In genomic region chr6:118318648-118319047, GRCh38 we compare ENCODE assay signal across 27 cellular contexts.
DNase-seq lines count a peak whose midpoint lies in the region; FAIRE-seq and TF ChIP-seq lines count a peak whose summit lies in the region.
"Had no signal": no experiment of that assay in that cellular context is flagged by ENCODE, and none has a peak within 500 bp of the region (broad histone marks: within the 10 kb centered on the region; RNA-seq: fewer than 3 reads in every experiment).

No MANE protein-coding gene starts in this region.

- H3K4me3 ChIP-seq in endodermal cell (ENCODE audit: low read length) (no peak overlapping the region), muscle layer of duodenum (ENCODE audit: low read depth in 1 of 2, low read length in 2 of 2) (no peak overlapping the region), tibial artery (no peak overlapping the region), dorsolateral prefrontal cortex (no peak overlapping the region)
- H3K4me3 ChIP-seq: cardiac muscle cell, mucosa of descending colon, neural progenitor cell, PC-9 had no signal

- H3K27me3 ChIP-seq in endodermal cell (ENCODE audit: control insufficient read depth, insufficient read depth, low read length, poor library complexity, severe bottlenecking) (no peaks in the 10 kb centered on the region), muscle layer of duodenum (ENCODE audit: low read depth, low read length) (no peaks in the 10 kb centered on the region), tibial artery (no peaks in the 10 kb centered on the region), dorsolateral prefrontal cortex (no peaks in the 10 kb centered on the region)
- H3K27me3 ChIP-seq: cardiac muscle cell, neural progenitor cell had no signal

- H3K36me3 Mint-ChIP-seq in endodermal cell (ENCODE audit: low read depth): no peaks in the 10 kb centered on the region
- H3K36me3 Mint-ChIP-seq: activated CD8-positive, alpha-beta memory T cell treated with anti-CD3 and anti-CD28 coated beads, Interleukin-2, amount 10 ng/mL, durations not matched to agents 7 days and 5 days; CD4-positive, CD25-positive, alpha-beta regulatory T cell; immature natural killer cell; WTC11 had no signal

- no peak for DNase-seq in HEK293T (ENCODE audit: extremely low spot score)
- no peak for DNase-seq in endodermal cell
- DNase-seq in tibial artery: no peak
- no peak for DNase-seq in dorsolateral prefrontal cortex
- DNase-seq in NCI-H2107 (lab: John Stamatoyannopoulos, UW): no peak
- no peak for DNase-seq in GM12892 (ENCODE audit: insufficient read length)
- no peak for DNase-seq in ACHN
- DNase-seq: activated CD4-positive, alpha-beta T cell treated with anti-CD3 and anti-CD28 coated beads, Interleukin-2, amount 50 U/mL, for 1 hour; activated CD8-positive, alpha-beta memory T cell treated with anti-CD3 and anti-CD28 coated beads, Interleukin-2, amount 10 ng/mL, durations not matched to agents 7 days and 5 days; activated naive CD4-positive, alpha-beta T cell treated with anti-CD3 and anti-CD28 coated beads for 36 hours; amygdala; CD4-positive, CD25-positive, alpha-beta regulatory T cell; dermis blood vessel endothelial cell; hippocampal formation; immature natural killer cell; mucosa of descending colon; NCI-H1417 treated with DMSO at 0.1 percent for 48 hours; NCI-H510A; PC-9; SHP77 treated with DMSO at 0.1 percent for 48 hours; substantia nigra; SW 1271; T1000 had no signal

- intact Hi-C loops in tibial artery (cut with DNase I; ENCODE audit: low total_unique reads) (no loop called here), dorsolateral prefrontal cortex (cut with DNase I) (no loop called here)

- peaks cover 6% of the 10 kb centered on the region for H3K4me1 Mint-ChIP-seq in endodermal cell
- H3K4me1 Mint-ChIP-seq: activated CD8-positive, alpha-beta memory T cell treated with anti-CD3 and anti-CD28 coated beads, Interleukin-2, amount 10 ng/mL, durations not matched to agents 7 days and 5 days; immature natural killer cell had no signal

- H3K27ac Mint-ChIP-seq in endodermal cell: no peak overlapping the region
- H3K27ac Mint-ChIP-seq: activated CD8-positive, alpha-beta memory T cell treated with anti-CD3 and anti-CD28 coated beads, Interleukin-2, amount 10 ng/mL, durations not matched to agents 7 days and 5 days; activated naive CD4-positive, alpha-beta T cell treated with anti-CD3 and anti-CD28 coated beads for 36 hours; CD4-positive, CD25-positive, alpha-beta regulatory T cell; immature natural killer cell; neural progenitor cell; WTC11 had no signal

- no peak overlapping the region for H3K4me3 Mint-ChIP-seq in endodermal cell
- H3K4me3 Mint-ChIP-seq: activated CD8-positive, alpha-beta memory T cell treated with anti-CD3 and anti-CD28 coated beads, Interleukin-2, amount 10 ng/mL, durations not matched to agents 7 days and 5 days; activated naive CD4-positive, alpha-beta T cell treated with anti-CD3 and anti-CD28 coated beads for 36 hours; CD4-positive, CD25-positive, alpha-beta regulatory T cell; immature natural killer cell; neural progenitor cell; WTC11 had no signal

- no peak for TF ChIP-seq CTCF in endodermal cell (conservative IDR thresholded peaks at IDR 0.05)
- no peak for TF ChIP-seq CTCF in tibial artery (IDR thresholded peaks at IDR 0.05)
- TF ChIP-seq CTCF in dorsolateral prefrontal cortex (IDR thresholded peaks at IDR 0.05 in 54 of 56, conservative IDR thresholded peaks at IDR 0.05 in 2 of 56; ENCODE audit: low read depth in 1 of 56, partially characterized antibody in 56 of 56): no peak

- H3K36me3 ChIP-seq in endodermal cell (ENCODE audit: control insufficient read depth, insufficient read depth, low read length) (no peaks in the 10 kb centered on the region), muscle layer of duodenum (ENCODE audit: control insufficient read depth in 1 of 2, insufficient read depth in 2 of 2, low read length in 2 of 2) (no peaks in the 10 kb centered on the region), tibial artery (no peaks in the 10 kb centered on the region)
- H3K36me3 ChIP-seq: cardiac muscle cell, neural progenitor cell had no signal

- no peaks in the 10 kb centered on the region for H3K9me3 Mint-ChIP-seq in endodermal cell
- H3K9me3 Mint-ChIP-seq: activated naive CD4-positive, alpha-beta T cell treated with anti-CD3 and anti-CD28 coated beads for 36 hours; CD4-positive, CD25-positive, alpha-beta regulatory T cell; immature natural killer cell; neural progenitor cell; WTC11 had no signal

- TF ChIP-seq POLR2A in GM12892 (IDR thresholded peaks at IDR 0.05; ENCODE audit: low read depth, low read length): no peak

- no peaks in the 10 kb centered on the region for H3K27me3 Mint-ChIP-seq in endodermal cell (ENCODE audit: insufficient read depth)

- no peaks in the 10 kb centered on the region for H3K9me3 ChIP-seq in endodermal cell (ENCODE audit: control insufficient read depth, low read length)
- no peaks in the 10 kb centered on the region for H3K9me3 ChIP-seq in muscle layer of duodenum (ENCODE audit: control insufficient read depth in 1 of 2, low read length in 2 of 2)
- H3K9me3 ChIP-seq in tibial artery: no peaks in the 10 kb centered on the region
- H3K9me3 ChIP-seq: mucosa of descending colon had no signal

- in situ Hi-C loops in ACHN (cut with HindIII; ENCODE audit: low pct_ligation_motif_present, low pct_unique_long_range_greater_than_20kb, low sequenced_read_pairs): no loop called here

- FAIRE-seq in GM12892 (lab: Jason Lieb, UNC): no peak

- H3K9ac ChIP-seq in endodermal cell (ENCODE audit: extremely low read depth, low read length, poor library complexity, severe bottlenecking): no peak overlapping the region
- H3K9ac ChIP-seq: neural progenitor cell had no signal

- H3K27ac ChIP-seq in endodermal cell (ENCODE audit: low read depth, low read length) (peak overlapping the region; percentile 21), muscle layer of duodenum (ENCODE audit: low read length) (peak overlapping the region; percentile 35), tibial artery (peak overlapping the region; percentile 77 to 88), dorsolateral prefrontal cortex (peak overlapping the region in 11 of 59 donors; percentile 4 to 63 (median 23))
- H3K27ac ChIP-seq: cardiac muscle cell, neural progenitor cell, PC-9 had no signal

- CTCF ChIA-PET in HEK293T (lab: Yijun Ruan, JAX): interaction anchor here (0.6 kb wide), 1 partner anchor 343 kb away, joined by 3 read pairs; no protein-coding TSS in a partner anchor

- H3K4me1 ChIP-seq in endodermal cell (ENCODE audit: control insufficient read depth, insufficient read depth, low read length) (peaks cover 6% of the 10 kb centered on the region), muscle layer of duodenum (ENCODE audit: control insufficient read depth in 1 of 2, insufficient read depth in 2 of 2, low read length in 2 of 2) (peaks cover 10 to 45% of the 10 kb centered on the region in 2 donors), tibial artery (peaks cover 4 to 97% (median 39%) of the 10 kb centered on the region in 4 donors)

- POLR2A ChIA-PET in HEK293T (lab: Yijun Ruan, JAX): no interaction called here

- WGBS in endodermal cell (ENCODE audit: insufficient coverage in 1 of 2, insufficient read length in 1 of 2), 2 experiments: 86 to 94% methylated on average over 2 to 3 of the region's 3 CpGs

TF ChIP-seq in HEK293T, 16 proteins besides CTCF, POLR2A, EP300 and RAD21:
- TF ChIP-seq, protein P1, sequence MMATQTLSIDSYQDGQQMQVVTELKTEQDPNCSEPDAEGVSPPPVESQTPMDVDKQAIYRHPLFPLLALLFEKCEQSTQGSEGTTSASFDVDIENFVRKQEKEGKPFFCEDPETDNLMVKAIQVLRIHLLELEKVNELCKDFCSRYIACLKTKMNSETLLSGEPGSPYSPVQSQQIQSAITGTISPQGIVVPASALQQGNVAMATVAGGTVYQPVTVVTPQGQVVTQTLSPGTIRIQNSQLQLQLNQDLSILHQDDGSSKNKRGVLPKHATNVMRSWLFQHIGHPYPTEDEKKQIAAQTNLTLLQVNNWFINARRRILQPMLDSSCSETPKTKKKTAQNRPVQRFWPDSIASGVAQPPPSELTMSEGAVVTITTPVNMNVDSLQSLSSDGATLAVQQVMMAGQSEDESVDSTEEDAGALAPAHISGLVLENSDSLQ (IDR thresholded peaks at IDR 0.05): peak; percentile 62
- no peak for TF ChIP-seq HDGF (IDR thresholded peaks at IDR 0.05; ENCODE audit: borderline replicate concordance)
